ENCODE assay signal across 20 cellular contexts in genomic region chr10:120477006-120477722, GRCh38. TPM values are rescaled to one million over a fixed set of nuclear protein-coding genes. Genes with fewer than 3 reads are reported as not detected.
DNase-seq lines count a peak whose midpoint lies in the region; ATAC-seq and TF ChIP-seq lines count a peak whose summit lies in the region.
"Had no signal": no experiment of that assay in that cellular context is flagged by ENCODE, and none has a peak within 500 bp of the region (broad histone marks: within the 10 kb centered on the region; RNA-seq: fewer than 3 reads in every experiment).

No MANE protein-coding gene starts in this region.

- peaks cover 19% of the 10 kb centered on the region for H3K4me1 Mint-ChIP-seq in chondrocyte (ENCODE audit: low read depth)

- ATAC-seq in left lobe of liver (no peak), HG03432 (IDR thresholded peaks at IDR 0.05; ENCODE audit: unreplicated experiment) (no peak)
- ATAC-seq: effector memory CD8-positive, alpha-beta T cell; gastroesophageal sphincter had no signal

- no peak for TF ChIP-seq POLR2A in thyroid gland (IDR thresholded peaks at IDR 0.05)

- peak overlapping the region; percentile 78 for H3K27ac ChIP-seq in GM23248
- no peak overlapping the region for H3K27ac ChIP-seq in thyroid gland
- H3K27ac ChIP-seq: gastroesophageal sphincter, KMS-11, RWPE1, tibial nerve had no signal

- H3K4me3 ChIP-seq in GM23248 (peak overlapping the region; percentile 50), thyroid gland (replicated peaks in 1 of 3) (no peak overlapping the region)
- H3K4me3 ChIP-seq: gastroesophageal sphincter, tibial nerve had no signal

- peaks cover 19% of the 10 kb centered on the region for H3K9me3 Mint-ChIP-seq in chondrocyte (ENCODE audit: low read depth)

- in situ Hi-C loops in GM23248 (cut with MboI) = no loop called here

- H3K9me3 ChIP-seq in GM23248 (ENCODE audit: low read depth) (no peaks in the 10 kb centered on the region), thyroid gland (no peaks in the 10 kb centered on the region)

- peak overlapping the region; percentile 69 for H3K9ac ChIP-seq in GM23248
- H3K9ac ChIP-seq: KMS-11 had no signal

- H4K20me1 ChIP-seq in GM23248 (ENCODE audit: insufficient read depth) = no peaks in the 10 kb centered on the region

- H2AFZ ChIP-seq in GM23248 = peak overlapping the region; percentile 23

- peaks cover 5% of the 10 kb centered on the region for H3K36me3 Mint-ChIP-seq in chondrocyte (ENCODE audit: low read depth)

- intact Hi-C loops in thyroid gland (cut with DNase I) = no loop called here

- peak overlapping the region; percentile 74 for H3K4me2 ChIP-seq in GM23248 (ENCODE audit: unreplicated experiment)
- H3K4me2 ChIP-seq: KMS-11 had no signal

- H3K27ac Mint-ChIP-seq in chondrocyte (ENCODE audit: unreplicated experiment) = peak overlapping the region; percentile 57
- H3K27ac Mint-ChIP-seq: effector memory CD8-positive, alpha-beta T cell; natural killer cell treated with Interleukin-12 subunit alpha and Interleukin-12 subunit beta and Interleukin-15 and Interleukin-18, amount 100 ng/mL, for 72 hours had no signal

- H3K4me3 Mint-ChIP-seq in chondrocyte (ENCODE audit: unreplicated experiment) = no peak overlapping the region
- H3K4me3 Mint-ChIP-seq: effector memory CD8-positive, alpha-beta T cell; natural killer cell treated with Interleukin-12 subunit alpha and Interleukin-12 subunit beta and Interleukin-15 and Interleukin-18, amount 100 ng/mL, for 72 hours had no signal

- DNase-seq in A172 (ENCODE audit: low spot score) (peak; percentile 54), GM23248 (peak; percentile 86), chondrocyte (ENCODE audit: low spot score) (no peak), left lobe of liver (ENCODE audit: low spot score) (peak; percentile 2), COR-L47 (lab: John Stamatoyannopoulos, UW) (no peak), thyroid gland (no peak)
- DNase-seq in activated CD4-positive, alpha-beta T cell treated with anti-CD3 and anti-CD28 coated beads for 4 hours = no peak
- DNase-seq: activated CD4-positive, CD25-positive, alpha-beta regulatory T cell treated with anti-CD3 and anti-CD28 coated beads, Interleukin-2, amount 50 U/mL, for 72 hours; activated CD8-positive, alpha-beta memory T cell treated with anti-CD3 and anti-CD28 coated beads, Interleukin-2, amount 50 U/mL, for 48 hours; activated naive CD4-positive, alpha-beta T cell; effector memory CD8-positive, alpha-beta T cell; NCI-H1417 treated with DMSO at 0.1 percent for 48 hours; stimulated activated CD4-positive, alpha-beta T cell treated with anti-CD3 and anti-CD28 coated beads, Interleukin-4, amount 100 ng/mL, for 4 hours had no signal

- peaks cover 38% of the 10 kb centered on the region for H3K4me1 ChIP-seq in GM23248 (ENCODE audit: insufficient read depth)
- H3K4me1 ChIP-seq in thyroid gland = no peaks in the 10 kb centered on the region
- H3K4me1 ChIP-seq: gastroesophageal sphincter, tibial nerve had no signal

- 12% methylated on average over 9 of the region's 9 CpGs for WGBS in GM23248 (ENCODE audit: low coverage in 1 of 2, low lambda C conversion rate in 2 of 2, missing lambda C conversion rate in 2 of 2), 2 experiments
- WGBS in thyroid gland, 2 donors = 46 to 67% methylated on average over 9 of the region's 9 CpGs

- no peak for TF ChIP-seq CTCF in chondrocyte (IDR thresholded peaks at IDR 0.05)
- TF ChIP-seq CTCF in thyroid gland (IDR thresholded peaks at IDR 0.05) = no peak

- H3K36me3 ChIP-seq in GM23248 (ENCODE audit: low read depth) (no peaks in the 10 kb centered on the region), thyroid gland (no peaks in the 10 kb centered on the region)
- H3K36me3 ChIP-seq: gastroesophageal sphincter, tibial nerve had no signal

- H3K27me3 ChIP-seq in GM23248 (replicated peaks; ENCODE audit: insufficient read depth) = no peaks in the 10 kb centered on the region
- no peaks in the 10 kb centered on the region for H3K27me3 ChIP-seq in thyroid gland
- H3K27me3 ChIP-seq: tibial nerve had no signal

- H3K79me2 ChIP-seq in GM23248 (ENCODE audit: insufficient read depth) = peaks cover 74% of the 10 kb centered on the region

- H3K9me2 ChIP-seq in GM23248 (ENCODE audit: insufficient read depth) = no peaks in the 10 kb centered on the region

- peaks cover 17% of the 10 kb centered on the region for H3F3A ChIP-seq in GM23248 (ENCODE audit: insufficient read depth)

- peaks cover 6% of the 10 kb centered on the region for H3K27me3 Mint-ChIP-seq in chondrocyte (ENCODE audit: low read depth)

RNA-seq across cellular contexts. Expression of gene PLPP4, which starts 20.1 kb away (rescaled TPM):
- total RNA-seq in A172 (2014; rRNA removed; shearing (Covaris generic)) = 10.5 and 11.7 TPM in 2 replicates
- 22.5 and 30.0 TPM in 2 replicates for total RNA-seq in GM23248 (2014; rRNA removed; shearing (Covaris generic))
- polyA plus RNA-seq in GM23248 (2016; fragmentation: Nextera tagmentation; extraction: Ambion mirVana) = 32.1 and 34.4 TPM in 2 replicates
- 2.8 to 11.6 TPM (median 3.0 TPM) in 3 replicates for total RNA-seq in chondrocyte
- total RNA-seq in left lobe of liver = 0.48 TPM
- 1 to 10 TPM in 1 of 4 donors, under 1 TPM in 1, not detected in 2; 0.54 to 2.7 TPM for total RNA-seq in thyroid gland
- total RNA-seq: natural killer cell treated with Interleukin-12 subunit alpha and Interleukin-12 subunit beta and Interleukin-15 and Interleukin-18, amount 100 ng/mL, for 72 hours; T-helper 1 cell treated with Interleukin-12 subunit alpha and Interleukin-12 subunit beta and Interleukin-4 antibody, amounts not matched to agents 30 ng/mL and 1 ng/mL, for 36 hours; tibial nerve had no signal

Comparison
In these comparisons a context has a peak if more than half of its experiments do, and no peak if none do; other contexts are left out.
1. DNase-seq: peak in A172 (single experiment), GM23248 (single experiment) and left lobe of liver (single experiment); none in chondrocyte (single experiment), COR-L47 (single experiment), activated CD4-positive, alpha-beta T cell treated with anti-CD3 and anti-CD28 coated beads for 4 hours (0 of 2) and thyroid gland (0 of 2).